ENCODE assay signal across 1 cellular context in the genomic region with DNA sequence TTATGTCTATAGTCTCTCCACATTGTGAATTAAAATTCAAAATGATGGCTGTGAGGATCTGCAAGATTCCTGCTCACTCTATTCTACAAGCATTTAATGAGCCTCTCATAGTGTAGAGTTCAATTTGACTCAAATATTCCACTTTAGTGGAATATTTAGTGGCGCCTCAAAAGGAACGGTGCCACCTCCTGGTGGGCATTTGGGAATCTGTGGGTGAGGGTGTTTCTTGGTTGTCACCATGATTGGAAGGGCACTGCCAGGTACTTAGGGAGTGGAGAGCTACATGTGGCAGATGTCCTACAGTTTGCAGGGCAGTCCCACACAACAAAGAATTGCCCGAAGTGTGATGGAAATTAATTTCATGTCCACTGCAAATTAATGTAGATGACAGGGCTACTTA.
TF ChIP-seq lines count a peak whose summit lies in the region.

No MANE protein-coding gene starts in this region.

TF ChIP-seq in HCT116, 20 proteins besides CTCF, POLR2A, EP300 and RAD21:
- TF ChIP-seq EGR1 (IDR thresholded peaks at IDR 0.05; ENCODE audit: low read depth) (0 out of 2 replicates have a peak, but pooled peaks have one; percentile 17), POLR2AphosphoS5 (IDR thresholded peaks at IDR 0.05; ENCODE audit: low read depth, low read length) (no peak), TCF7L2 (IDR thresholded peaks at IDR 0.05; ENCODE audit: borderline replicate concordance, extremely low read depth, insufficient read depth, insufficient read length) (no peak), JUND (IDR thresholded peaks at IDR 0.05) (no peak)
TF ChIP-seq in HCT116: peak in this region for 1.
